ENCODE assay signal across 12 cellular contexts in genomic region chr6:5506575-5506974, GRCh38.
A peak's percentile ranks its signal among the peaks of the same experiment; 100 is the strongest.
DNase-seq lines count a peak whose midpoint lies in the region; ATAC-seq, FAIRE-seq and TF ChIP-seq lines count a peak whose summit lies in the region.
"Had no signal": no experiment of that assay in that cellular context is flagged by ENCODE, and none has a peak within 500 bp of the region (broad histone marks: within the 10 kb centered on the region; RNA-seq: fewer than 3 reads in every experiment).

No MANE protein-coding gene starts in this region.

- no peaks in the 10 kb centered on the region for H3K36me3 Mint-ChIP-seq in activated T-helper 17 cell treated with anti-CD3 and anti-CD28 coated beads, Interleukin-2, amount 50 U/mL, for 72 hours (ENCODE audit: low read depth)

- H3K27me3 Mint-ChIP-seq in activated T-helper 17 cell treated with anti-CD3 and anti-CD28 coated beads, Interleukin-2, amount 50 U/mL, for 72 hours: no peaks in the 10 kb centered on the region

- H3K9me3 ChIP-seq in Karpas-422 (ENCODE audit: low read length) (no peaks in the 10 kb centered on the region), BE2C (no peaks in the 10 kb centered on the region)

- peak overlapping the region; percentile 38 for H3K4me3 ChIP-seq in GM06990 (replicated peaks; ENCODE audit: low read depth, low read length)
- no peak overlapping the region for H3K4me3 ChIP-seq in Karpas-422 (ENCODE audit: low read length)
- H3K4me3 ChIP-seq in BE2C (ENCODE audit: low read depth, low read length): no peak overlapping the region

- H3K36me3 ChIP-seq in GM06990 (ENCODE audit: control insufficient read depth, insufficient read depth, low read length): peaks cover 2% of the 10 kb centered on the region; the same call in 1 of the 2 replicates
- H3K36me3 ChIP-seq in Karpas-422 (ENCODE audit: insufficient read depth, low read length): no peaks in the 10 kb centered on the region
- H3K36me3 ChIP-seq in BE2C: no peaks in the 10 kb centered on the region

- H3K27me3 ChIP-seq in GM06990 (replicated peaks; ENCODE audit: control insufficient read depth, insufficient read depth, low read length) (no peaks in the 10 kb centered on the region), Karpas-422 (ENCODE audit: low read length) (no peaks in the 10 kb centered on the region), BE2C (no peaks in the 10 kb centered on the region)

- no peaks in the 10 kb centered on the region for H3K9me2 ChIP-seq in Karpas-422 (replicated peaks; ENCODE audit: insufficient read depth, low read length)

- H3K4me3 Mint-ChIP-seq in activated T-helper 17 cell treated with anti-CD3 and anti-CD28 coated beads, Interleukin-2, amount 50 U/mL, for 72 hours: peak overlapping the region; percentile 24

- DNase-seq in GM06990 (ENCODE audit: extremely low read depth, insufficient read length) (no peak), Karpas-422 (no peak), BE2C (no peak), substantia nigra (lab: John Stamatoyannopoulos, UW) (no peak), frontal cortex (ENCODE audit: low spot score in 2 of 2) (no peak)
- DNase-seq: activated CD8-positive, alpha-beta memory T cell treated with anti-CD3 and anti-CD28 coated beads for 24 hours; head of caudate nucleus; NCI-H1105 treated with DMSO at 0.1 percent for 48 hours had no signal

- no peaks in the 10 kb centered on the region for H3K79me2 ChIP-seq in Karpas-422 (ENCODE audit: low read length)

- no peaks in the 10 kb centered on the region for H3K9me3 Mint-ChIP-seq in activated T-helper 17 cell treated with anti-CD3 and anti-CD28 coated beads, Interleukin-2, amount 50 U/mL, for 72 hours

- peak overlapping the region; percentile 58 for H3K27ac Mint-ChIP-seq in activated T-helper 17 cell treated with anti-CD3 and anti-CD28 coated beads, Interleukin-2, amount 50 U/mL, for 72 hours

- no peak for FAIRE-seq in frontal cortex (lab: Jason Lieb, UNC)
- FAIRE-seq: H1 had no signal

- H3K4me1 ChIP-seq in Karpas-422 (ENCODE audit: low read length) (no peaks in the 10 kb centered on the region), BE2C (no peaks in the 10 kb centered on the region)

- H3K4me1 Mint-ChIP-seq in activated T-helper 17 cell treated with anti-CD3 and anti-CD28 coated beads, Interleukin-2, amount 50 U/mL, for 72 hours: peaks cover 14% of the 10 kb centered on the region

- H2AFZ ChIP-seq in Karpas-422 (ENCODE audit: low read length): no peak overlapping the region

- no peak overlapping the region for H3K9ac ChIP-seq in Karpas-422 (ENCODE audit: low read length)

- 0 out of 2 replicates have a peak, but pooled peaks cover 7% of the 10 kb centered on the region for H4K20me1 ChIP-seq in Karpas-422 (ENCODE audit: insufficient read depth, low read depth, low read length)

- H3K27ac ChIP-seq in Karpas-422 (ENCODE audit: low read length): no peak overlapping the region
- no peak overlapping the region for H3K27ac ChIP-seq in substantia nigra (ENCODE audit: low read depth, low read length, poor library complexity, severe bottlenecking)

- no peak overlapping the region for H3K4me2 ChIP-seq in Karpas-422 (ENCODE audit: low read depth, low read length, poor library complexity, severe bottlenecking)

- ATAC-seq in GM19438 (IDR thresholded peaks at IDR 0.05; ENCODE audit: low read depth, unreplicated experiment) (peak; percentile 23), HG03025 (IDR thresholded peaks at IDR 0.05; ENCODE audit: low FRiP score, unreplicated experiment) (peak; percentile 16)
- ATAC-seq in activated T-helper 17 cell treated with anti-CD3 and anti-CD28 coated beads, Interleukin-2, amount 50 U/mL, for 72 hours (replicated peaks): no peak

- TF ChIP-seq CTCF in GM06990 (IDR thresholded peaks at IDR 0.05; ENCODE audit: insufficient read depth, low read length, poor library complexity, severe bottlenecking): no peak
- no peak for TF ChIP-seq CTCF in BE2C (IDR thresholded peaks at IDR 0.05; ENCODE audit: low read depth, low read length)
